25 cellular contexts compared by ENCODE assay signal in the genomic region with DNA sequence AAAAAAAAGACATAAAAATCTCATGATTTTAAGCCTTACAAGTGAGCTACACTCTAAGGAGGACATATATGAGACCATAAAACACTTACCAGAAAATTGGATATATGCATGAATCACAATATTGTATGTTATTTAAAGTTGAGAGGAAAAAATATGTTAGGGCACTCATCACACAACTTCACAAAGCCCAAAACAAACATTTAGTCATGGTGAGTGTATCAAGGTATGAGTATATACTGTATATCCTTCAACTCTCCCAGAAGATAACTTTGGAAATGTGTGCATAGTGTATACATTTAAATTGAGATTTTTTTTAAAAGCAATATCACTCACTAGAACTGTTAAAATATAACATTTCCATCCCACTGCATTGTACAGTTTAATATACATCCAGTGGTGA.
"Had no signal": no experiment of that assay in that cellular context is flagged by ENCODE, and none has a peak within 500 bp of the region (broad histone marks: within the 10 kb centered on the region; RNA-seq: fewer than 3 reads in every experiment).

No MANE protein-coding gene starts in this region.

- H3K27me3 ChIP-seq: ascending aorta, brain microvascular endothelial cell, colonic mucosa, dorsolateral prefrontal cortex, hepatocyte, right lobe of liver, stomach, transverse colon had no signal

- H2AFZ ChIP-seq: hepatocyte, parathyroid adenoma had no signal

- H3K79me2 ChIP-seq: hepatocyte, parathyroid adenoma had no signal

- H3K27ac ChIP-seq: ascending aorta, brain microvascular endothelial cell, colonic mucosa, dorsolateral prefrontal cortex, hepatocyte, lower lobe of right lung, parathyroid adenoma, right lobe of liver, skin epidermis, stomach, transverse colon had no signal

- ATAC-seq: activated CD8-positive, alpha-beta memory T cell treated with anti-CD3 and anti-CD28 coated beads, Interleukin-2, amount 10 ng/mL, durations not matched to agents 7 days and 5 days; activated CD8-positive, alpha-beta T cell treated with anti-CD3 and anti-CD28 coated beads for 36 hours; left lobe of liver; lower lobe of right lung; right lobe of liver; stimulated activated memory B cell treated with anti-CD40 and anti-IgM and Interleukin-4, amounts not matched to agents 10 μg/mL and 1 μg/mL and 100 μg/mL, for 72 hours had no signal

- DNase-seq: activated CD4-positive, alpha-beta T cell treated with anti-CD3 and anti-CD28 coated beads, Interleukin-2, amount 10 ng/mL, durations not matched to agents 24 days and 14 days; activated CD8-positive, alpha-beta memory T cell treated with anti-CD3 and anti-CD28 coated beads, Interleukin-2, amount 10 ng/mL, durations not matched to agents 7 days and 5 days; activated CD8-positive, alpha-beta T cell treated with anti-CD3 and anti-CD28 coated beads for 36 hours; activated gamma-delta T cell treated with Interleukin-2 at 50 U/mL for 16 hours; activated T-cell treated with anti-CD3 and anti-CD28 coated beads for 4 hours; brain microvascular endothelial cell; colonic mucosa; dorsolateral prefrontal cortex; endodermal cell; erythroblast; glutamatergic neuron; immature natural killer cell; lower lobe of right lung; naive B cell; nucleus accumbens; right lobe of liver; stimulated activated CD4-positive, alpha-beta T cell treated with anti-CD3 and anti-CD28 coated beads, Interleukin-2, amount 100 ng/mL, for 24 hours; stomach; transverse colon had no signal

- H3K4me1 ChIP-seq: ascending aorta, colonic mucosa, lower lobe of right lung, parathyroid adenoma, right lobe of liver, stomach, transverse colon had no signal

- H3K9me3 ChIP-seq: ascending aorta, colonic mucosa, lower lobe of right lung, right lobe of liver, stomach, transverse colon had no signal

- H3K9ac ChIP-seq: parathyroid adenoma had no signal

- H3K4me2 ChIP-seq: hepatocyte had no signal

- H3K36me3 ChIP-seq: ascending aorta, brain microvascular endothelial cell, colonic mucosa, lower lobe of right lung, right lobe of liver, stomach, transverse colon had no signal

- H3K4me3 ChIP-seq: ascending aorta, colonic mucosa, dorsolateral prefrontal cortex, hepatocyte, lower lobe of right lung, right lobe of liver, skin epidermis, stomach, transverse colon had no signal
